ENCODE assay signal across 8 cellular contexts in the genomic region with DNA sequence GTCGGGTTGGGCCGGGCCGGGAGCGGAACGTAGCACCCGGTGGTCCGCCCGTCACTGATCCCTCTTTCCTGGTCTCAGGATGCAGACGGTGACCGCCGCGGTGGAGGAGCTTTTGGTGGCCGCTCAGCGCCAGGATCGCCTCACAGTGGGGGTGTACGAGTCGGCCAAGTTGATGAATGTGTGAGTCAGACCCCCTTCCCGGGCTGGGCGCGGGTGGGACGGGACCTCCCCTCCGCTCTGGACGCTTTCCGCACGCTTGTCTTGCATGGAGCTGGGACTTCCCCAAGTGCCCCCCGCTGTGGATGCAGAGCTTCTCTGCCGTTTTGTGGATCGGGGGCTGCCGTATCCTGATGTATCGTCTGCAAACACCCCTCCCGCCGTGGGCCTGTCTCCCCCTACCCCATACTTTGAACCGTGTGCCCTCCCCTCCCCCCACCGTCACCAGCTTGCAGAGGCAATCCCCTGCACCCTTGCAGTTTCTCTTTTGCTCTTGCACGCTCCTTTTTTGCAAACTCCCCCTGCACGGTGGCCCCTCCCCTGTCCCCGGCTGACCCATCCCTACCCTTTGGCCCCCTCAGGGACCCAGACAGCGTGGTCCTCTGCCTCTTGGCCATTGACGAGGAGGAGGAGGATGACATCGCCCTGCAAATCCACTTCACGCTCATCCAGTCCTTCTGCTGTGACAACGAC. TPM values are rescaled to one million over a fixed set of nuclear protein-coding genes. Genes with fewer than 3 reads are reported as not detected.
DNase-seq lines count a peak whose midpoint lies in the region; ATAC-seq and TF ChIP-seq lines count a peak whose summit lies in the region.

No MANE protein-coding gene starts in this region.

- H3K27ac Mint-ChIP-seq in Calu3 (ENCODE audit: unreplicated experiment) (peak overlapping the region; percentile 93), progenitor cell of endocrine pancreas (peak overlapping the region; percentile 88)
- peak overlapping the region; percentile 97 for H3K27ac Mint-ChIP-seq in activated naive CD4-positive, alpha-beta T cell treated with anti-CD3 and anti-CD28 coated beads for 36 hours

- H3K9me3 Mint-ChIP-seq in Calu3 (ENCODE audit: low read depth, unreplicated experiment) = no peaks in the 10 kb centered on the region
- peaks cover 2% of the 10 kb centered on the region for H3K9me3 Mint-ChIP-seq in activated naive CD4-positive, alpha-beta T cell treated with anti-CD3 and anti-CD28 coated beads for 36 hours
- H3K9me3 Mint-ChIP-seq in progenitor cell of endocrine pancreas (ENCODE audit: low read depth) = no peaks in the 10 kb centered on the region

- peaks cover 3 to 32% (median 12%) of the 10 kb centered on the region in 4 donors for H3K4me1 ChIP-seq in Peyer's patch

- peak overlapping the region; percentile 78 to 95 (median 90) for H3K27ac ChIP-seq in Peyer's patch

- H3K36me3 Mint-ChIP-seq in Calu3 (ENCODE audit: insufficient read depth, unreplicated experiment) (peaks cover 48% of the 10 kb centered on the region), progenitor cell of endocrine pancreas (ENCODE audit: insufficient read depth) (no peaks in the 10 kb centered on the region)
- H3K36me3 Mint-ChIP-seq in activated naive CD4-positive, alpha-beta T cell treated with anti-CD3 and anti-CD28 coated beads for 36 hours (ENCODE audit: low read depth) = peaks cover 28% of the 10 kb centered on the region

- H3K4me1 Mint-ChIP-seq in Calu3 (ENCODE audit: low read depth, unreplicated experiment) (peaks cover 9% of the 10 kb centered on the region), progenitor cell of endocrine pancreas (ENCODE audit: low read depth) (peaks cover 20% of the 10 kb centered on the region)
- peaks cover 22% of the 10 kb centered on the region for H3K4me1 Mint-ChIP-seq in activated naive CD4-positive, alpha-beta T cell treated with anti-CD3 and anti-CD28 coated beads for 36 hours (ENCODE audit: low read depth)

- H3K4me3 Mint-ChIP-seq in Calu3 (ENCODE audit: low read depth, unreplicated experiment) (peak overlapping the region; percentile 95), progenitor cell of endocrine pancreas (ENCODE audit: low read depth) (peak overlapping the region; percentile 85)
- peak overlapping the region; percentile 99 for H3K4me3 Mint-ChIP-seq in activated naive CD4-positive, alpha-beta T cell treated with anti-CD3 and anti-CD28 coated beads for 36 hours

- BruUV-seq in Calu3 (replicated peaks; lab: Mats Ljungman, UMichigan) = TSS peak; percentile 96

- no peak for DNase-seq in Calu3
- peak; percentile 38 for DNase-seq in HEK293T (ENCODE audit: extremely low spot score)
- DNase-seq in Peyer's patch = peak; percentile 69 to 74 (median 73)
- peak; percentile 85 for DNase-seq in activated naive CD4-positive, alpha-beta T cell treated with anti-CD3 and anti-CD28 coated beads for 36 hours
- DNase-seq in Right ventricle myocardium superior = peak; percentile 68
- DNase-seq in progenitor cell of endocrine pancreas (ENCODE audit: low spot score, unreplicated experiment) = no peak
- DNase-seq in NCI-H774 (lab: John Stamatoyannopoulos, UW) = no peak

- H3K27me3 Mint-ChIP-seq in Calu3 (ENCODE audit: unreplicated experiment) (peaks cover 11% of the 10 kb centered on the region), progenitor cell of endocrine pancreas (peaks cover 52% of the 10 kb centered on the region)
- no peaks in the 10 kb centered on the region for H3K27me3 Mint-ChIP-seq in activated naive CD4-positive, alpha-beta T cell treated with anti-CD3 and anti-CD28 coated beads for 36 hours (ENCODE audit: low read depth)

- TF ChIP-seq POLR2A in Peyer's patch (IDR thresholded peaks at IDR 0.05) = no peak

- POLR2A ChIA-PET in HEK293T (lab: Yijun Ruan, JAX) = interaction anchor here (0.9 to 6.2 kb wide), 47 partner anchors 8 to 598 kb away, joined by 3 to 151 read pairs (median 9); partner anchors contain the start of genes LMNB2, LSM7, SPPL2B and TIMM13

- H3K4me3 ChIP-seq in Peyer's patch = peak overlapping the region; percentile 68 to 94 (median 84)

- H3K9me3 ChIP-seq in Peyer's patch = no peaks in the 10 kb centered on the region

- TF ChIP-seq CTCF in Calu3 (IDR thresholded peaks at IDR 0.05; ENCODE audit: unreplicated experiment) (no peak), Peyer's patch (IDR thresholded peaks at IDR 0.05) (no peak), progenitor cell of endocrine pancreas (IDR thresholded peaks at IDR 0.05; ENCODE audit: unreplicated experiment) (no peak)

- CTCF ChIA-PET in Calu3 (lab: Charles Lee) = interaction anchor here (0.6 to 4.3 kb wide), 11 partner anchors 13 to 161 kb away, joined by 3 to 61 read pairs (median 3); no protein-coding TSS in a partner anchor
- CTCF ChIA-PET in HEK293T (lab: Yijun Ruan, JAX) = interaction anchor here (0.6 to 3.1 kb wide), 6 partner anchors 20 to 134 kb away, joined by 3 to 15 read pairs (median 4); no protein-coding TSS in a partner anchor
- CTCF ChIA-PET in activated naive CD4-positive, alpha-beta T cell treated with anti-CD3 and anti-CD28 coated beads for 36 hours (lab: Charles Lee) = interaction anchor here (0.6 to 4.2 kb wide), 14 partner anchors 11 to 619 kb away, joined by 3 to 66 read pairs (median 4); no protein-coding TSS in a partner anchor

- no peaks in the 10 kb centered on the region for H3K27me3 ChIP-seq in Peyer's patch

- intact Hi-C loops in Calu3 (cut with micrococcal nuclease; ENCODE audit: unreplicated experiment) (loop anchor here (5.0 kb wide), 1 partner anchor 66 kb away; no protein-coding TSS in a partner anchor), Right ventricle myocardium superior (cut with DNase I) (loop anchor here (2.0 to 5.0 kb wide), 2 partner anchors 66 to 102 kb away; no protein-coding TSS in a partner anchor)
- intact Hi-C loops in activated naive CD4-positive, alpha-beta T cell treated with anti-CD3 and anti-CD28 coated beads for 36 hours (cut with micrococcal nuclease) = loop anchor here (1.0 to 10.0 kb wide), 5 partner anchors 20 to 308 kb away; partner anchors contain the start of genes LMNB2, SGTA and THOP1

- ATAC-seq in Right ventricle myocardium superior (ENCODE audit: poor library complexity) = peak; percentile 1
- no peak for ATAC-seq in HG03045 (IDR thresholded peaks at IDR 0.05; ENCODE audit: unreplicated experiment)

- H3K36me3 ChIP-seq in Peyer's patch = no peaks in the 10 kb centered on the region

TF ChIP-seq in HEK293T, 16 proteins besides CTCF, POLR2A, EP300 and RAD21:
- TF ChIP-seq CTBP1 (IDR thresholded peaks at IDR 0.05; ENCODE audit: borderline replicate concordance) (no peak), HDGF (IDR thresholded peaks at IDR 0.05; ENCODE audit: borderline replicate concordance) (no peak), BHLHE40 (IDR thresholded peaks at IDR 0.05; ENCODE audit: borderline replicate concordance) (no peak), ZNF384 (IDR thresholded peaks at IDR 0.05) (no peak), SUZ12 (IDR thresholded peaks at IDR 0.05) (no peak), L3MBTL2 (conservative IDR thresholded peaks at IDR 0.05) (no peak), FOXK2 (IDR thresholded peaks at IDR 0.05) (no peak), ELF4 (IDR thresholded peaks at IDR 0.05) (no peak), ARNT (IDR thresholded peaks at IDR 0.05) (no peak), TARDBP (IDR thresholded peaks at IDR 0.05) (no peak), FOXA1 (IDR thresholded peaks at IDR 0.05) (no peak), LEF1 (IDR thresholded peaks at IDR 0.05; ENCODE audit: borderline replicate concordance) (no peak; the same call in 1 of the 2 replicates), FOXM1 (IDR thresholded peaks at IDR 0.05; ENCODE audit: borderline replicate concordance) (no peak), NFRKB (IDR thresholded peaks at IDR 0.05) (no peak)
- TF ChIP-seq, protein P1, sequence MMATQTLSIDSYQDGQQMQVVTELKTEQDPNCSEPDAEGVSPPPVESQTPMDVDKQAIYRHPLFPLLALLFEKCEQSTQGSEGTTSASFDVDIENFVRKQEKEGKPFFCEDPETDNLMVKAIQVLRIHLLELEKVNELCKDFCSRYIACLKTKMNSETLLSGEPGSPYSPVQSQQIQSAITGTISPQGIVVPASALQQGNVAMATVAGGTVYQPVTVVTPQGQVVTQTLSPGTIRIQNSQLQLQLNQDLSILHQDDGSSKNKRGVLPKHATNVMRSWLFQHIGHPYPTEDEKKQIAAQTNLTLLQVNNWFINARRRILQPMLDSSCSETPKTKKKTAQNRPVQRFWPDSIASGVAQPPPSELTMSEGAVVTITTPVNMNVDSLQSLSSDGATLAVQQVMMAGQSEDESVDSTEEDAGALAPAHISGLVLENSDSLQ (IDR thresholded peaks at IDR 0.05) = no peak

RNA-seq across cellular contexts. Expression of gene GADD45B, which starts 0.7 kb away (rescaled TPM):
- total RNA-seq in Calu3 (2022) (26.3 and 36.5 TPM in 2 replicates), Peyer's patch (100 to 1,000 TPM in 1 of 4 donors, 10 to 100 TPM in 3; 35.5 to 278 (median 54.9) TPM), Right ventricle myocardium superior (42.1 TPM), progenitor cell of endocrine pancreas (4.9 and 5.1 TPM in 2 replicates)
- total RNA-seq in activated naive CD4-positive, alpha-beta T cell treated with anti-CD3 and anti-CD28 coated beads for 36 hours = 100 to 1,000 TPM; 107 to 112 TPM

RNA-seq across cellular contexts. Expression of gene LMNB2, which starts 19.8 kb away (rescaled TPM):
- total RNA-seq in Calu3 (2022) = 88.0 and 109 TPM in 2 replicates
- total RNA-seq in Peyer's patch = 10 to 100 TPM; 21.0 to 52.8 (median 21.4) TPM
- total RNA-seq in activated naive CD4-positive, alpha-beta T cell treated with anti-CD3 and anti-CD28 coated beads for 36 hours = 100 to 1,000 TPM in 1 of 2 experiments, 10 to 100 TPM in 1; 97.7 to 101 TPM
- 13.9 TPM for total RNA-seq in Right ventricle myocardium superior
- 90.0 and 93.6 TPM in 2 replicates for total RNA-seq in progenitor cell of endocrine pancreas

RNA-seq across cellular contexts. Expression of gene TIMM13, which starts 49.2 kb away (rescaled TPM):
- total RNA-seq in Calu3 (2022) (75.8 and 81.8 TPM in 2 replicates), Peyer's patch (10 to 100 TPM; 28.1 to 44.4 (median 44.0) TPM), Right ventricle myocardium superior (96.6 TPM), progenitor cell of endocrine pancreas (108 and 110 TPM in 2 replicates)
- 10 to 100 TPM; 67.3 to 70.8 TPM for total RNA-seq in activated naive CD4-positive, alpha-beta T cell treated with anti-CD3 and anti-CD28 coated beads for 36 hours

Comparison
In these comparisons a context has a peak if more than half of its experiments do, and no peak if none do; other contexts are left out.
1. DNase-seq: peak in HEK293T (single experiment), Peyer's patch (3 of 3), activated naive CD4-positive, alpha-beta T cell treated with anti-CD3 and anti-CD28 coated beads for 36 hours (single experiment) and Right ventricle myocardium superior (single experiment); none in Calu3 (single experiment), progenitor cell of endocrine pancreas (single experiment) and NCI-H774 (single experiment).
2. Peak in every context shown above with its lines, with median percentiles within 50 percentile points of each other: H3K27ac Mint-ChIP-seq and H3K4me3 Mint-ChIP-seq.